19 cellular contexts compared by ENCODE assay signal in genomic region chr3:136187868-136188267, GRCh38. TPM values are rescaled to one million over a fixed set of nuclear protein-coding genes. Genes with fewer than 3 reads are reported as not detected.
A peak's percentile ranks its signal among the peaks of the same experiment; 100 is the strongest.
DNase-seq lines count a peak whose midpoint lies in the region; ATAC-seq and TF ChIP-seq lines count a peak whose summit lies in the region.
"Had no signal": no experiment of that assay in that cellular context is flagged by ENCODE, and none has a peak within 500 bp of the region (broad histone marks: within the 10 kb centered on the region; RNA-seq: fewer than 3 reads in every experiment).

No MANE protein-coding gene starts in this region.

- H3K36me3 ChIP-seq in GM23338 (ENCODE audit: insufficient read depth): no peaks in the 10 kb centered on the region
- no peaks in the 10 kb centered on the region for H3K36me3 ChIP-seq in naive thymus-derived CD4-positive, alpha-beta T cell (ENCODE audit: control insufficient read depth in 2 of 3, insufficient read depth in 3 of 3, low read length in 3 of 3)
- H3K36me3 ChIP-seq in Peyer's patch: no peaks in the 10 kb centered on the region
- H3K36me3 ChIP-seq: uterus had no signal

- peaks cover 41% of the 10 kb centered on the region for H3K36me3 Mint-ChIP-seq in activated CD4-positive, alpha-beta T cell treated with anti-CD3 and anti-CD28 coated beads, Interleukin-2, amount 10 ng/mL, durations not matched to agents 7 days and 5 days (ENCODE audit: low read depth)
- peaks cover 28% of the 10 kb centered on the region for H3K36me3 Mint-ChIP-seq in activated CD4-positive, alpha-beta T cell treated with anti-CD3 and anti-CD28 coated beads for 36 hours (ENCODE audit: low read depth)
- H3K36me3 Mint-ChIP-seq in GM23338 (ENCODE audit: low read depth): peaks cover 7% of the 10 kb centered on the region; the same call in 1 of the 3 replicates
- H3K36me3 Mint-ChIP-seq in T-helper 17 cell (ENCODE audit: low read depth): no peaks in the 10 kb centered on the region
- H3K36me3 Mint-ChIP-seq in naive thymus-derived CD4-positive, alpha-beta T cell: peaks cover 2 to 24% (median 5%) of the 10 kb centered on the region in 5 donors

- POLR2A ChIA-PET in activated CD4-positive, alpha-beta T cell treated with anti-CD3 and anti-CD28 coated beads, Interleukin-2, amount 10 ng/mL, durations not matched to agents 7 days and 5 days (lab: Charles Lee): interaction anchor here (0.6 kb wide), 1 partner anchor 76 kb away, joined by 3 read pairs; no protein-coding TSS in a partner anchor
- POLR2A ChIA-PET in activated CD4-positive, alpha-beta T cell treated with anti-CD3 and anti-CD28 coated beads for 36 hours (lab: Charles Lee): interaction anchor here (0.6 to 0.8 kb wide), 2 partner anchors 9 to 565 kb away, joined by 4 to 8 read pairs; no protein-coding TSS in a partner anchor
- POLR2A ChIA-PET in naive thymus-derived CD4-positive, alpha-beta T cell (lab: Charles Lee): interaction anchor here (1.0 to 3.3 kb wide), 2 partner anchors 8 to 564 kb away, joined by 3 to 24 read pairs; partner anchors contain the start of genes MSL2 and STAG1

- no peak for DNase-seq in activated CD4-positive, alpha-beta T cell treated with anti-CD3 and anti-CD28 coated beads, Interleukin-2, amount 10 ng/mL, durations not matched to agents 7 days and 5 days
- no peak for DNase-seq in activated CD4-positive, alpha-beta T cell treated with anti-CD3 and anti-CD28 coated beads for 36 hours
- DNase-seq in GM23338 (ENCODE audit: low spot score) (peak; percentile 20), T-helper 17 cell (no peak), retina (no peak), Peyer's patch (no peak)
- no peak for DNase-seq in naive thymus-derived CD4-positive, alpha-beta T cell
- DNase-seq: activated naive CD4-positive, alpha-beta T cell treated with Interleukin-2 at 50 U/mL for 16 hours; foreskin melanocyte; Karpas-422; NCI-H1105 treated with DMSO at 0.1 percent for 48 hours; NCI-H748 treated with DMSO at 0.1 percent for 48 hours; stimulated activated CD4-positive, alpha-beta T cell treated with anti-CD3 and anti-CD28 coated beads, Interleukin-1b, Interleukin-23, amount 100 ng/mL, for 48 hours; T-helper 1 cell; uterus had no signal

- H3K27ac Mint-ChIP-seq in activated CD4-positive, alpha-beta T cell treated with anti-CD3 and anti-CD28 coated beads, Interleukin-2, amount 10 ng/mL, durations not matched to agents 7 days and 5 days: peak overlapping the region; percentile 9
- no peak overlapping the region for H3K27ac Mint-ChIP-seq in activated CD4-positive, alpha-beta T cell treated with anti-CD3 and anti-CD28 coated beads for 36 hours
- H3K27ac Mint-ChIP-seq in GM23338 (peak overlapping the region; percentile 44; the same call in 1 of the 2 replicates), T-helper 17 cell (peak overlapping the region; percentile 63)
- H3K27ac Mint-ChIP-seq in naive thymus-derived CD4-positive, alpha-beta T cell: peak overlapping the region in 5 of 9 donors; percentile 17 to 86 (median 32)

- H3K4me1 ChIP-seq in GM23338 (ENCODE audit: insufficient read depth): peaks cover 60% of the 10 kb centered on the region
- H3K4me1 ChIP-seq in naive thymus-derived CD4-positive, alpha-beta T cell (ENCODE audit: control insufficient read depth in 2 of 2, insufficient read depth in 2 of 2, low read length in 2 of 2): peaks cover 54 to 56% of the 10 kb centered on the region in 2 donors
- H3K4me1 ChIP-seq in Peyer's patch: peaks cover 0 to 76% (median 20%) of the 10 kb centered on the region in 4 donors

- H2AFZ ChIP-seq in GM23338: no peak overlapping the region

- no peak for TF ChIP-seq CTCF in GM23338 (conservative IDR thresholded peaks at IDR 0.05; ENCODE audit: low read depth in 2 of 2)
- TF ChIP-seq CTCF in Peyer's patch (IDR thresholded peaks at IDR 0.05): no peak

- H3K27me3 Mint-ChIP-seq in activated CD4-positive, alpha-beta T cell treated with anti-CD3 and anti-CD28 coated beads, Interleukin-2, amount 10 ng/mL, durations not matched to agents 7 days and 5 days: no peaks in the 10 kb centered on the region
- no peaks in the 10 kb centered on the region for H3K27me3 Mint-ChIP-seq in activated CD4-positive, alpha-beta T cell treated with anti-CD3 and anti-CD28 coated beads for 36 hours
- H3K27me3 Mint-ChIP-seq in GM23338 (ENCODE audit: insufficient read depth, low read depth, poor library complexity): peaks cover 4% of the 10 kb centered on the region
- H3K27me3 Mint-ChIP-seq in T-helper 17 cell: no peaks in the 10 kb centered on the region
- no peaks in the 10 kb centered on the region for H3K27me3 Mint-ChIP-seq in naive thymus-derived CD4-positive, alpha-beta T cell

- H3K79me2 ChIP-seq in GM23338 (replicated peaks; ENCODE audit: insufficient read depth): peaks cover 100% of the 10 kb centered on the region

- TF ChIP-seq POLR2A in Peyer's patch (IDR thresholded peaks at IDR 0.05): no peak

- H3K9me3 ChIP-seq in T-helper 17 cell (ENCODE audit: control insufficient read depth, low read length, poor library complexity, severe bottlenecking) (no peaks in the 10 kb centered on the region), Peyer's patch (no peaks in the 10 kb centered on the region)
- H3K9me3 ChIP-seq in naive thymus-derived CD4-positive, alpha-beta T cell (ENCODE audit: control insufficient read depth in 2 of 3, low read length in 3 of 3): no peaks in the 10 kb centered on the region
- H3K9me3 ChIP-seq: A549, uterus had no signal

- peak overlapping the region; percentile 61 for H3K4me2 ChIP-seq in GM23338

- intact Hi-C loops in activated CD4-positive, alpha-beta T cell treated with anti-CD3 and anti-CD28 coated beads for 36 hours (cut with DNase I, micrococcal nuclease): no loop called here
- intact Hi-C loops in naive thymus-derived CD4-positive, alpha-beta T cell (cut with micrococcal nuclease): no loop called here

- CTCF ChIA-PET in activated CD4-positive, alpha-beta T cell treated with anti-CD3 and anti-CD28 coated beads, Interleukin-2, amount 10 ng/mL, durations not matched to agents 7 days and 5 days (lab: Charles Lee): interaction anchor here (0.6 to 3.0 kb wide), 2 partner anchors 8 to 128 kb away, joined by 5 to 9 read pairs; partner anchors contain the start of gene MSL2
- CTCF ChIA-PET in activated CD4-positive, alpha-beta T cell treated with anti-CD3 and anti-CD28 coated beads for 36 hours (lab: Charles Lee): interaction anchor here (1.0 kb wide), 1 partner anchor 16 kb away, joined by 5 read pairs; no protein-coding TSS in a partner anchor
- CTCF ChIA-PET in naive thymus-derived CD4-positive, alpha-beta T cell (lab: Charles Lee): interaction anchor here (0.6 kb wide), 1 partner anchor 10 kb away, joined by 3 read pairs; no protein-coding TSS in a partner anchor

- H3F3A ChIP-seq in GM23338 (replicated peaks; ENCODE audit: low read depth): no peaks in the 10 kb centered on the region

- H3K27ac ChIP-seq in GM23338 (ENCODE audit: low read depth) (no peak overlapping the region), Peyer's patch (no peak overlapping the region)
- no peak overlapping the region for H3K27ac ChIP-seq in naive thymus-derived CD4-positive, alpha-beta T cell (ENCODE audit: low read depth, low read length)
- H3K27ac ChIP-seq: A549, coronary artery, uterus had no signal

- no peaks in the 10 kb centered on the region for H3K9me2 ChIP-seq in GM23338 (ENCODE audit: insufficient read depth)

- H3K4me1 Mint-ChIP-seq in activated CD4-positive, alpha-beta T cell treated with anti-CD3 and anti-CD28 coated beads, Interleukin-2, amount 10 ng/mL, durations not matched to agents 7 days and 5 days: peaks cover 78% of the 10 kb centered on the region
- H3K4me1 Mint-ChIP-seq in activated CD4-positive, alpha-beta T cell treated with anti-CD3 and anti-CD28 coated beads for 36 hours: peaks cover 93% of the 10 kb centered on the region
- H3K4me1 Mint-ChIP-seq in GM23338 (peaks cover 49% of the 10 kb centered on the region), T-helper 17 cell (peaks cover 56% of the 10 kb centered on the region)
- H3K4me1 Mint-ChIP-seq in naive thymus-derived CD4-positive, alpha-beta T cell: peaks cover 63 to 100% (median 93%) of the 10 kb centered on the region in 7 donors

- no peak for ATAC-seq in activated CD4-positive, alpha-beta T cell treated with anti-CD3 and anti-CD28 coated beads for 36 hours
- peak; percentile 54 for ATAC-seq in GM23338
- no peak for ATAC-seq in T-helper 17 cell
- no peak for ATAC-seq in naive thymus-derived CD4-positive, alpha-beta T cell
- no peak for ATAC-seq in HG03439 (IDR thresholded peaks at IDR 0.05; ENCODE audit: unreplicated experiment)
- ATAC-seq: A549, sciatic nerve had no signal

- H3K9me3 Mint-ChIP-seq in activated CD4-positive, alpha-beta T cell treated with anti-CD3 and anti-CD28 coated beads, Interleukin-2, amount 10 ng/mL, durations not matched to agents 7 days and 5 days: no peaks in the 10 kb centered on the region
- H3K9me3 Mint-ChIP-seq in activated CD4-positive, alpha-beta T cell treated with anti-CD3 and anti-CD28 coated beads for 36 hours (ENCODE audit: low read depth): no peaks in the 10 kb centered on the region
- H3K9me3 Mint-ChIP-seq in GM23338: no peaks in the 10 kb centered on the region
- H3K9me3 Mint-ChIP-seq in naive thymus-derived CD4-positive, alpha-beta T cell: no peaks in the 10 kb centered on the region

- no peak overlapping the region for H3K4me3 Mint-ChIP-seq in activated CD4-positive, alpha-beta T cell treated with anti-CD3 and anti-CD28 coated beads, Interleukin-2, amount 10 ng/mL, durations not matched to agents 7 days and 5 days
- no peak overlapping the region for H3K4me3 Mint-ChIP-seq in activated CD4-positive, alpha-beta T cell treated with anti-CD3 and anti-CD28 coated beads for 36 hours
- H3K4me3 Mint-ChIP-seq in GM23338 (no peak overlapping the region), T-helper 17 cell (peak overlapping the region; percentile 77)
- H3K4me3 Mint-ChIP-seq in naive thymus-derived CD4-positive, alpha-beta T cell: peak overlapping the region; percentile 38 to 99 (median 92)

- H3K27me3 ChIP-seq in GM23338 (ENCODE audit: insufficient read depth): no peaks in the 10 kb centered on the region
- H3K27me3 ChIP-seq in naive thymus-derived CD4-positive, alpha-beta T cell (ENCODE audit: control insufficient read depth in 2 of 2, insufficient read depth in 2 of 2, low read length in 2 of 2): no peaks in the 10 kb centered on the region
- no peaks in the 10 kb centered on the region for H3K27me3 ChIP-seq in Peyer's patch
- H3K27me3 ChIP-seq: uterus had no signal

- H3K4me3 ChIP-seq in GM23338 (no peak overlapping the region), Peyer's patch (no peak overlapping the region)
- H3K4me3 ChIP-seq in naive thymus-derived CD4-positive, alpha-beta T cell (ENCODE audit: low read length): no peak overlapping the region
- H3K4me3 ChIP-seq: A549, coronary artery, uterus had no signal

- H4K20me1 ChIP-seq in GM23338 (replicated peaks; ENCODE audit: insufficient read depth): peaks cover 98% of the 10 kb centered on the region

RNA-seq across cellular contexts. Expression of gene MSL2, which starts 8.3 kb away (rescaled TPM):
- total RNA-seq in activated CD4-positive, alpha-beta T cell treated with anti-CD3 and anti-CD28 coated beads, Interleukin-2, amount 10 ng/mL, durations not matched to agents 7 days and 5 days: 10 to 100 TPM; 62.1 to 69.2 TPM
- 10 to 100 TPM; 39.5 to 48.3 TPM for total RNA-seq in activated CD4-positive, alpha-beta T cell treated with anti-CD3 and anti-CD28 coated beads for 36 hours
- total RNA-seq in GM23338 (2014; rRNA removed; shearing (Covaris generic)): 39.1 and 50.6 TPM in 2 replicates
- 6.7 and 7.5 TPM in 2 replicates for polyA plus RNA-seq in GM23338 (2016; fragmentation: Nextera tagmentation; extraction: Ambion mirVana)
- total RNA-seq in T-helper 17 cell (100 to 1,000 TPM in 1 of 2 donors, 10 to 100 TPM in 1; 95.6 to 135 TPM), Peyer's patch (10 to 100 TPM; 23.6 to 42.9 (median 28.3) TPM)
- total RNA-seq in naive thymus-derived CD4-positive, alpha-beta T cell: 100 to 1,000 TPM in 3 of 5 experiments, 10 to 100 TPM in 2; 57.8 to 110 (median 107) TPM
- polyA plus RNA-seq in naive thymus-derived CD4-positive, alpha-beta T cell: 10 to 100 TPM; 40.9 to 42.8 TPM

Comparison
In these comparisons a context has a peak if more than half of its experiments do, and no peak if none do; other contexts are left out.
1. H3K4me3 Mint-ChIP-seq: peak in T-helper 17 cell (single experiment) and naive thymus-derived CD4-positive, alpha-beta T cell (10 of 10); none in activated CD4-positive, alpha-beta T cell treated with anti-CD3 and anti-CD28 coated beads, Interleukin-2, amount 10 ng/mL, durations not matched to agents 7 days and 5 days (single experiment), activated CD4-positive, alpha-beta T cell treated with anti-CD3 and anti-CD28 coated beads for 36 hours (single experiment) and GM23338 (single experiment).